In genomic region chr15:75843618-75844610, GRCh38 we compare ENCODE assay signal across 8 cellular contexts. TPM values are rescaled to one million over a fixed set of nuclear protein-coding genes. Genes with fewer than 3 reads are reported as not detected.
DNase-seq lines count a peak whose midpoint lies in the region; FAIRE-seq and TF ChIP-seq lines count a peak whose summit lies in the region.

No MANE protein-coding gene starts in this region.

- H3K4me1 ChIP-seq in kidney (ENCODE audit: control insufficient read depth in 1 of 2, insufficient read depth in 1 of 2, low read depth in 1 of 2, low read length in 2 of 2): peaks cover 2 to 7% of the 10 kb centered on the region in 2 donors

- peaks cover 32% of the 10 kb centered on the region for H3K36me3 Mint-ChIP-seq in HFFc6 (ENCODE audit: low read depth)

- no peaks in the 10 kb centered on the region for H3K9me3 ChIP-seq in kidney (ENCODE audit: control insufficient read depth in 1 of 2, low read length in 2 of 2)

- H3K4me3 Mint-ChIP-seq in HFFc6: peak overlapping the region; percentile 98

- no peak for TF ChIP-seq CTCF in GM12864 (IDR thresholded peaks at IDR 0.05; ENCODE audit: low read depth, low read length, missing control alignments)
- no peak for TF ChIP-seq CTCF in HFFc6 (IDR thresholded peaks at IDR 0.05)
- no peak for TF ChIP-seq CTCF in kidney (IDR thresholded peaks at IDR 0.05; ENCODE audit: borderline replicate concordance, extremely low read depth, insufficient read depth)

- FAIRE-seq in kidney (lab: Jason Lieb, UNC): no peak

- peaks cover 53% of the 10 kb centered on the region for H3K4me1 Mint-ChIP-seq in HFFc6 (ENCODE audit: low read depth)

- H3K27ac ChIP-seq in kidney (ENCODE audit: low read depth in 2 of 2, low read length in 2 of 2): peak overlapping the region; percentile 45 to 89

- no peaks in the 10 kb centered on the region for H3K36me3 ChIP-seq in kidney (ENCODE audit: control insufficient read depth in 1 of 2, insufficient read depth in 2 of 2, low read length in 2 of 2)

- peak overlapping the region; percentile 84 for H3K27ac Mint-ChIP-seq in HFFc6

- peak overlapping the region; percentile 64 to 79 for H3K9ac ChIP-seq in kidney (ENCODE audit: low read length in 2 of 2)

- intact Hi-C loops in kidney (cut with DNase I): no loop called here

- no peaks in the 10 kb centered on the region for H3K9me3 Mint-ChIP-seq in HFFc6

- DNase-seq in GM12864 (ENCODE audit: low read depth) (peak; percentile 18), HFFc6 (peak; percentile 22), NCI-H146 (lab: John Stamatoyannopoulos, UW) (peak; percentile 53), cerebellar cortex (ENCODE audit: low spot score) (peak; percentile 47), kidney (peak; percentile 90), SKM-1 (lab: John Stamatoyannopoulos, UW; ENCODE audit: unreplicated experiment) (no peak)
- peak; percentile 29 for DNase-seq in activated CD4-positive, alpha-beta T cell treated with anti-CD3 and anti-CD28 coated beads for 1 hour
- DNase-seq in stimulated activated CD4-positive, alpha-beta T cell treated with anti-CD3 and anti-CD28 coated beads, Interleukin-15, amount 100 ng/mL, for 24 hours: peak; percentile 63

- H3K27me3 Mint-ChIP-seq in HFFc6 (ENCODE audit: insufficient read depth): no peaks in the 10 kb centered on the region; the same call in 1 of the 2 replicates

- H3K4me3 ChIP-seq in GM12864 (ENCODE audit: low read depth, low read length): peak overlapping the region; percentile 86
- peak overlapping the region; percentile 83 to 86 for H3K4me3 ChIP-seq in kidney (ENCODE audit: low read length in 2 of 2)

RNA-seq across cellular contexts. Expression of gene UBE2Q2, which starts 0.7 kb away (rescaled TPM):
- 10 to 100 TPM; 38.4 to 45.6 (median 43.2) TPM for total RNA-seq in HFFc6 (2021; fragmentation: NEBNext Ultra II Directional; extraction: Animal tissue kit (Norgen Biotek cat#: 25700))
- 31.6 TPM for total RNA-seq in kidney
- polyA plus RNA-seq in kidney (ENCODE audit: insufficient read depth, low read depth, low replicate concordance): 18.1 TPM

RNA-seq across cellular contexts. Expression of gene FBXO22, which starts 59.8 kb away (rescaled TPM):
- total RNA-seq in HFFc6 (2021; fragmentation: NEBNext Ultra II Directional; extraction: Animal tissue kit (Norgen Biotek cat#: 25700)): 10 to 100 TPM; 48.1 to 51.3 (median 49.4) TPM
- total RNA-seq in kidney: 28.7 TPM
- 24.1 TPM for polyA plus RNA-seq in kidney (ENCODE audit: insufficient read depth, low read depth, low replicate concordance)
